Comparison of ENCODE assay signal across 8 cellular contexts in genomic region chr15:82045179-82045891, GRCh38. TPM values are rescaled to one million over a fixed set of nuclear protein-coding genes. Genes with fewer than 3 reads are reported as not detected.
DNase-seq lines count a peak whose midpoint lies in the region; ATAC-seq, FAIRE-seq and TF ChIP-seq lines count a peak whose summit lies in the region.

No MANE protein-coding gene starts in this region.

- peak overlapping the region; percentile 89 for H2AFZ ChIP-seq in K562 (ENCODE audit: low read depth, low read length)

- 0 out of 2 replicates have a peak, but pooled peaks cover 5% of the 10 kb centered on the region for H3K9me3 ChIP-seq in K562 (replicated peaks; ENCODE audit: control insufficient read depth, insufficient read depth, low read depth, low read length)
- H3K9me3 ChIP-seq in iPS-18a (ENCODE audit: control insufficient read depth, low read depth, low read length): no peaks in the 10 kb centered on the region

- peak; percentile 0 for ATAC-seq in HG02798 (IDR thresholded peaks at IDR 0.05; ENCODE audit: poor library complexity, unreplicated experiment)
- peak; percentile 50 for ATAC-seq in K562
- ATAC-seq in sciatic nerve: peak; percentile 9
- ATAC-seq in GM21786 (IDR thresholded peaks at IDR 0.05; ENCODE audit: unreplicated experiment): no peak

- H3K9ac ChIP-seq in K562 (ENCODE audit: insufficient read depth in 1 of 2, low read depth in 2 of 2, low read length in 2 of 2): peak overlapping the region; percentile 82 to 95
- peak overlapping the region; percentile 76 for H3K9ac ChIP-seq in iPS-18a (ENCODE audit: low read length)

- peak; percentile 23 for DNase-seq in NCI-H345 (lab: John Stamatoyannopoulos, UW)
- no peak for DNase-seq in NCI-H345 treated with DMSO at 0.1 percent for 48 hours (lab: John Stamatoyannopoulos, UW; ENCODE audit: unreplicated experiment)
- peak; percentile 52 for DNase-seq in RPMI7951 (ENCODE audit: low read depth)
- DNase-seq in K562 (ENCODE audit: extremely low read depth in 1 of 4, low spot score in 3 of 4): peak in 1 of 4 experiments; percentile 58
- DNase-seq in sciatic nerve (ENCODE audit: low spot score): peak; percentile 68

- no peaks in the 10 kb centered on the region for H4K20me1 ChIP-seq in K562 (replicated peaks; ENCODE audit: control insufficient read depth, insufficient read depth, low read length)

- no peak for TF ChIP-seq CTCF in K562 (IDR thresholded peaks at IDR 0.05 in 2 of 3, conservative IDR thresholded peaks at IDR 0.05 in 1 of 3; ENCODE audit: insufficient read depth in 2 of 3, low read depth in 1 of 3, low read length in 3 of 3)

- H3K4me3 ChIP-seq in K562: peak overlapping the region; percentile 93
- peak overlapping the region; percentile 94 for H3K4me3 ChIP-seq in iPS-18a (ENCODE audit: low read length)

- H3K79me2 ChIP-seq in K562 (ENCODE audit: control insufficient read depth, insufficient read depth, low read length): peaks cover 33% of the 10 kb centered on the region

- H3K36me3 ChIP-seq in K562 (ENCODE audit: control insufficient read depth, insufficient read depth, low read length): peaks cover 19% of the 10 kb centered on the region; the same call in 2 of the 3 replicates
- peaks cover 6% of the 10 kb centered on the region for H3K36me3 ChIP-seq in iPS-18a (ENCODE audit: control insufficient read depth, low read depth, low read length)

- H3K4me1 ChIP-seq in K562 (replicated peaks in 1 of 2; ENCODE audit: control insufficient read depth in 2 of 2, insufficient read depth in 2 of 2, low read length in 2 of 2): peaks cover 15 to 44% of the 10 kb centered on the region in 2 experiments
- peaks cover 17% of the 10 kb centered on the region for H3K4me1 ChIP-seq in iPS-18a (ENCODE audit: control insufficient read depth, low read depth, low read length)

- no peaks in the 10 kb centered on the region for H3K9me1 ChIP-seq in K562 (ENCODE audit: control insufficient read depth, insufficient read depth, low read length)

- no peak for TF ChIP-seq RAD21 in K562 (CRISPR knock-in tag; conservative IDR thresholded peaks at IDR 0.05 in 1 of 2, IDR thresholded peaks at IDR 0.05 in 1 of 2)

- TF ChIP-seq POLR2A in K562 (conservative IDR thresholded peaks at IDR 0.05): no peak

- in situ Hi-C loops in K562 (cut with MboI): no loop called here

- no peaks in the 10 kb centered on the region for H3K27me3 ChIP-seq in K562 (ENCODE audit: control insufficient read depth in 2 of 2, insufficient read depth in 2 of 2, low read length in 2 of 2)
- H3K27me3 ChIP-seq in iPS-18a (ENCODE audit: control insufficient read depth, insufficient read depth, low read length): peaks cover 34% of the 10 kb centered on the region

- BruUV-seq in K562 (replicated peaks; lab: Mats Ljungman, UMichigan): no TSS peak

- peak overlapping the region; percentile 85 for H3K27ac ChIP-seq in K562 (ENCODE audit: extremely low read depth, low read depth, low read length)
- no peak overlapping the region for H3K27ac ChIP-seq in iPS-18a (ENCODE audit: low read length)

- intact Hi-C loops in K562 (cut with micrococcal nuclease) (loop anchor here (5.0 kb wide), 1 partner anchor 233 kb away; no protein-coding TSS in a partner anchor), sciatic nerve (cut with DNase I) (no loop called here)

- TF ChIP-seq EP300 in K562 (IDR thresholded peaks at IDR 0.05; ENCODE audit: low read length): no peak

- WGBS in K562 (ENCODE audit: insufficient coverage, low coverage, missing lambda C conversion rate): 0% methylated on average over 23 of the region's 71 CpGs

- CTCF ChIA-PET in K562 (lab: Yijun Ruan, JAX; ENCODE audit: low intra/inter-chr PET ratio): no interaction called here

- peak overlapping the region; percentile 88 for H3K4me2 ChIP-seq in K562 (ENCODE audit: insufficient read depth, low read length)

- POLR2A ChIA-PET in K562 (lab: Yijun Ruan, JAX): interaction anchor here (0.6 to 1.0 kb wide), 4 partner anchors 16 to 98 kb away, joined by 3 to 4 read pairs (median 3); no protein-coding TSS in a partner anchor

- no peak for FAIRE-seq in K562 (lab: Jason Lieb, UNC)

TF ChIP-seq in K562, 482 proteins besides CTCF, POLR2A, EP300 and RAD21 (continues in another document):
- TF ChIP-seq NBN (IDR thresholded peaks at IDR 0.05; ENCODE audit: low read depth) (no peak), TBP (optimal IDR thresholded peaks at IDR 0.05; ENCODE audit: low read depth, low read length) (no peak), BACH1 (tag; IDR thresholded peaks at IDR 0.05) (no peak), EGR1 (conservative IDR thresholded peaks at IDR 0.05) (no peak), ZNF407 (IDR thresholded peaks at IDR 0.05; ENCODE audit: low read depth) (no peak)

RNA-seq across cellular contexts. Expression of gene MEX3B, which starts 0.5 kb away (rescaled TPM):
- 7.1 and 8.1 TPM in 2 replicates for total RNA-seq in RPMI7951 (2014; rRNA removed; shearing (Covaris generic))
- total RNA-seq in K562 (2011; cell fraction: chromatin; rRNA removed; ENCODE audit: low replicate concordance): 8.7 and 10.8 TPM in 2 replicates
- 11.3 and 13.3 TPM in 2 replicates for total RNA-seq in K562 (2011; cell fraction: nucleolus; rRNA removed)
- total RNA-seq in K562 (2011; cell fraction: nucleoplasm; rRNA removed): 8.7 TPM in 2 replicates
- total RNA-seq in K562 (2014; rRNA removed) (7.4 and 7.7 TPM in 2 replicates), K562 (2014; rRNA removed; fragmentation: Illumina TruSeq; extraction: Trizol) (2.9 and 3.1 TPM in 2 replicates), K562 (2015; rRNA removed; fragmentation: Illumina TruSeq; extraction: Trizol) (3.6 and 4.2 TPM in 2 replicates), K562 (2021) (12.0 and 12.8 TPM in 2 replicates), sciatic nerve (3.3 TPM)
- polyA plus RNA-seq in K562 (2011; rRNA removed) (7.0 TPM in 2 replicates), K562 (2014; fragmentation: Illumina TruSeq; extraction: Trizol) (3.0 and 6.2 TPM in 2 replicates), K562 (2014; fragmentation: Nextera tagmentation; extraction: Ambion mirVana) (1 to 10 TPM in 1 of 2 experiments, under 1 TPM in 1; 0.94 to 1.1 TPM), K562 (2014; rRNA removed) (6.9 and 8.3 TPM in 2 replicates)
- polyA plus RNA-seq in K562 (2011; cell fraction: cytosol; rRNA removed): 5.5 and 16.8 TPM in 2 replicates
- 20.3 and 41.1 TPM in 2 replicates for polyA plus RNA-seq in K562 (2011; cell fraction: nucleus; rRNA removed)
- polyA plus RNA-seq in K562 (2012): 4.9 and 6.6 TPM in 2 replicates
- 1.9 and 3.3 TPM in 2 replicates for polyA minus RNA-seq in K562 (2011; rRNA and poly(A)+ RNA removed)
- 9.3 TPM in 2 replicates for polyA minus RNA-seq in K562 (2011; cell fraction: cytosol; rRNA and poly(A)+ RNA removed)
- polyA minus RNA-seq in K562 (2011; cell fraction: nucleus; rRNA and poly(A)+ RNA removed): 11.7 and 12.2 TPM in 2 replicates
